1 cellular context compared by ENCODE assay signal in the genomic region with DNA sequence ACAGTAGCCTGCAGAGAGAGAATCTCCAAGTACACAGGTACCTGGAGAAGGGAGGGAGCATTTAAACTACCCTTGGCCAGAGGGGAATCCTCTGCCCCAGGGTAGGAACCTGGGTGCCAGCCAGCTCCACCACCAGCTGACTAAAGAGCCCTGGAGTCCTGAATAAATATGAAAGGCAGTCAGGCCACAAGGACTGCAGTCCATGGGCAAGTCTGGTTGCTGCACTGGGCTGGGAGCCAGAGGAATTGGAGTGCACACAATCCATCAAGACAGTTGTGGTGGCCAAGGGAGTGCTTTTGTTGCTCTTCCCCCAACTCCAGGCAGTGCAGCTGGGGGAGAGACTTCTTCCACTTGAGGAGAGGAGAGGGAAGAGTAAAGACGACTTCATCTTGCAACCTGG.
A peak's percentile ranks its signal among the peaks of the same experiment; 100 is the strongest.
TF ChIP-seq lines count a peak whose summit lies in the region.

No MANE protein-coding gene starts in this region.

TF ChIP-seq in HEK293, 187 proteins besides CTCF, POLR2A, EP300 and RAD21:
- TF ChIP-seq ZNF843 (tag by site-specific recombination; IDR thresholded peaks at IDR 0.05) (no peak), ZNF138 (tag by site-specific recombination; IDR thresholded peaks at IDR 0.05; ENCODE audit: borderline replicate concordance) (no peak), GLIS1 (tag by site-specific recombination; IDR thresholded peaks at IDR 0.05) (peak; percentile 49), RBAK (tag by site-specific recombination; IDR thresholded peaks at IDR 0.05) (no peak), ZNF776 (tag by site-specific recombination; IDR thresholded peaks at IDR 0.05; ENCODE audit: borderline replicate concordance) (no peak), ZNF398 (tag by site-specific recombination; IDR thresholded peaks at IDR 0.05) (no peak), ZNF2 (tag by site-specific recombination; IDR thresholded peaks at IDR 0.05) (no peak), ZNF423 (tag by site-specific recombination; IDR thresholded peaks at IDR 0.05) (no peak)
